8 cellular contexts compared by ENCODE assay signal in genomic region chr2:240624950-240625621, GRCh38. TPM values are rescaled to one million over a fixed set of nuclear protein-coding genes. Genes with fewer than 3 reads are reported as not detected.
DNase-seq lines count a peak whose midpoint lies in the region; ATAC-seq and TF ChIP-seq lines count a peak whose summit lies in the region.

GPR35 (plus strand) TSS chr2:240625480; CDS start chr2:240629953, 4,473 bp downstream.

- H3K9me3 ChIP-seq in MM.1S (replicated peaks; ENCODE audit: insufficient read depth, low read length): no peaks in the 10 kb centered on the region

- H3K36me3 ChIP-seq in MM.1S (replicated peaks; ENCODE audit: insufficient read depth, low read length): no peaks in the 10 kb centered on the region

- no peak within 1 kb of the TSS for H2AFZ ChIP-seq in MM.1S (ENCODE audit: low read length)

- H3K27me3 ChIP-seq in MM.1S (replicated peaks; ENCODE audit: insufficient read depth, low read length): peaks cover 4% of the 10 kb centered on the region; the same call in 1 of the 2 replicates

- no peak within 1 kb of the TSS for H3K27ac Mint-ChIP-seq in mesothelial cell of epicardium

- DNase-seq in CMK (ENCODE audit: low read depth) (peak; percentile 82), MM.1S (peak; percentile 7), fibroblast of villous mesenchyme (ENCODE audit: low read depth) (peak; percentile 21), mesothelial cell of epicardium (ENCODE audit: low spot score in 2 of 2, unreplicated experiment in 2 of 2) (no peak), SHP77 (lab: John Stamatoyannopoulos, UW) (no peak)
- DNase-seq in activated CD8-positive, alpha-beta memory T cell treated with anti-CD3 and anti-CD28 coated beads for 48 hours (ENCODE audit: low read depth in 2 of 3, low spot score in 2 of 3): peak; percentile 62 to 74 (median 73)
- peak; percentile 46 to 75 for DNase-seq in stimulated activated CD4-positive, alpha-beta T cell treated with anti-CD3 and anti-CD28 coated beads, Interleukin-12 subunit alpha, Interleukin-12 subunit beta, amount 100 ng/mL, for 24 hours (ENCODE audit: low read depth in 2 of 2)

- no peaks in the 10 kb centered on the region for H4K20me1 ChIP-seq in MM.1S (ENCODE audit: insufficient read depth, low read length)

- H3K4me3 ChIP-seq in MM.1S (ENCODE audit: low read length): no peak within 1 kb of the TSS
- no peak within 1 kb of the TSS for H3K4me3 ChIP-seq in fibroblast of villous mesenchyme (ENCODE audit: low read depth, low read length)

- no peaks in the 10 kb centered on the region for H3K9me2 ChIP-seq in MM.1S (replicated peaks; ENCODE audit: insufficient read depth, low read length)

- TF ChIP-seq CTCF in MM.1S (IDR thresholded peaks at IDR 0.05; ENCODE audit: low read length) (no peak), fibroblast of villous mesenchyme (IDR thresholded peaks at IDR 0.05; ENCODE audit: insufficient read depth, low read depth, low read length) (no peak), mesothelial cell of epicardium (IDR thresholded peaks at IDR 0.05; ENCODE audit: unreplicated experiment) (no peak)

- H3K36me3 Mint-ChIP-seq in mesothelial cell of epicardium: no peaks in the 10 kb centered on the region

- no peak for ATAC-seq in GM19397 (IDR thresholded peaks at IDR 0.05; ENCODE audit: unreplicated experiment)

- H3K27me3 Mint-ChIP-seq in mesothelial cell of epicardium (ENCODE audit: low read depth): no peaks in the 10 kb centered on the region

- no peaks in the 10 kb centered on the region for H3F3A ChIP-seq in MM.1S (ENCODE audit: insufficient read depth, low read length)

- no peak within 1 kb of the TSS for H3K4me2 ChIP-seq in MM.1S (ENCODE audit: low read depth, low read length)

- no peaks in the 10 kb centered on the region for H3K9me3 Mint-ChIP-seq in mesothelial cell of epicardium

- H3K4me1 ChIP-seq in MM.1S (ENCODE audit: low read length): 0 out of 2 replicates have a peak, but pooled peaks cover 4% of the 10 kb centered on the region

- peaks cover 4% of the 10 kb centered on the region for H3K4me1 Mint-ChIP-seq in mesothelial cell of epicardium

- H3K4me3 Mint-ChIP-seq in mesothelial cell of epicardium: no peak within 1 kb of the TSS

- no peak within 1 kb of the TSS for H3K27ac ChIP-seq in MM.1S (ENCODE audit: low read length)

- H3K9ac ChIP-seq in MM.1S (ENCODE audit: low read length): no peak within 1 kb of the TSS

- H3K79me2 ChIP-seq in MM.1S (ENCODE audit: low read length): no peaks in the 10 kb centered on the region

RNA-seq across cellular contexts. Expression of gene GPR35, which starts in this region (rescaled TPM):
- total RNA-seq in fibroblast of villous mesenchyme (0.32 and 0.43 TPM in 2 replicates), mesothelial cell of epicardium (5.4 to 6.0 TPM (median 6.0 TPM) in 3 replicates)

Comparison
In these comparisons a context has a peak if more than half of its experiments do, and no peak if none do; other contexts are left out.
1. Peak in DNase-seq in fibroblast of villous mesenchyme; RNA of the gene not detected or under 1 TPM.
2. DNase-seq: peak in CMK (single experiment), MM.1S (single experiment), activated CD8-positive, alpha-beta memory T cell treated with anti-CD3 and anti-CD28 coated beads for 48 hours (3 of 3) and stimulated activated CD4-positive, alpha-beta T cell treated with anti-CD3 and anti-CD28 coated beads, Interleukin-12 subunit alpha, Interleukin-12 subunit beta, amount 100 ng/mL, for 24 hours (2 of 2); none in mesothelial cell of epicardium (0 of 2) and SHP77 (0 of 2).